15 cellular contexts compared by ENCODE assay signal in genomic region chr3:79874646-79875045, GRCh38.
DNase-seq lines count a peak whose midpoint lies in the region; TF ChIP-seq lines count a peak whose summit lies in the region.
"Had no signal": no experiment of that assay in that cellular context is flagged by ENCODE, and none has a peak within 500 bp of the region (broad histone marks: within the 10 kb centered on the region; RNA-seq: fewer than 3 reads in every experiment).

No MANE protein-coding gene starts in this region.

- H3K4me1 ChIP-seq in A673 (ENCODE audit: insufficient read depth, low read length, poor library complexity, severe bottlenecking) = no peaks in the 10 kb centered on the region
- H3K4me1 ChIP-seq: BLaER1 treated with 17β-estradiol and CSF1 and Interleukin-3, amounts not matched to agents 10 nM and 100 nM; Caco-2 had no signal

- H3K27ac ChIP-seq in A673 (ENCODE audit: low read depth, low read length, poor library complexity, severe bottlenecking) = no peak overlapping the region
- H3K27ac ChIP-seq: BLaER1 treated with 17β-estradiol and CSF1 and Interleukin-3, amounts not matched to agents 10 nM and 100 nM; C4-2B had no signal

- H3K27me3 ChIP-seq in A673 (replicated peaks; ENCODE audit: insufficient read depth, low read depth, low read length, poor library complexity) = no peaks in the 10 kb centered on the region
- H3K27me3 ChIP-seq: BLaER1 treated with 17β-estradiol and CSF1 and Interleukin-3, amounts not matched to agents 10 nM and 100 nM had no signal

- no peak overlapping the region for H3K4me3 ChIP-seq in A673 (ENCODE audit: low read depth, low read length, poor library complexity, severe bottlenecking)
- H3K4me3 ChIP-seq: BLaER1 treated with 17β-estradiol and CSF1 and Interleukin-3, amounts not matched to agents 10 nM and 100 nM had no signal

- no peaks in the 10 kb centered on the region for H3K36me3 ChIP-seq in A673 (ENCODE audit: insufficient read depth, low read length, poor library complexity, severe bottlenecking)
- H3K36me3 ChIP-seq: BLaER1 treated with 17β-estradiol and CSF1 and Interleukin-3, amounts not matched to agents 10 nM and 100 nM had no signal

- H3K9me3 ChIP-seq in A673 (ENCODE audit: low read depth, low read length, poor library complexity, severe bottlenecking) = no peaks in the 10 kb centered on the region
- H3K9me3 ChIP-seq: Caco-2 had no signal

- DNase-seq in NCI-H226 (peak; percentile 45), iris pigment epithelial cell (ENCODE audit: low read depth) (peak; percentile 69), A673 (ENCODE audit: low spot score) (no peak), OCI-M1 (lab: John Stamatoyannopoulos, UW) (no peak)
- no peak for DNase-seq in stimulated activated CD4-positive, alpha-beta T cell treated with anti-CD3 and anti-CD28 coated beads, Interleukin-2, amount 100 ng/mL, for 48 hours
- DNase-seq: 8988T; AML-193; Caco-2; Calu3; CD4-positive, alpha-beta T cell; CD8-positive, alpha-beta T cell; DMS79 treated with DMSO at 0.1 percent for 48 hours; GF-D8 had no signal

- no peak for TF ChIP-seq CTCF in A673 (conservative IDR thresholded peaks at IDR 0.05; ENCODE audit: low read depth, low read length)

- intact Hi-C loops in A673 (cut with micrococcal nuclease; ENCODE audit: unreplicated experiment) = no loop called here

- CTCF ChIA-PET in A673 (lab: Charles Lee) = no interaction called here

- POLR2A ChIA-PET in A673 (lab: Charles Lee; ENCODE audit: low non-redundant PET) = no interaction called here

- no TSS peak for BruUV-seq in A673 (replicated peaks; lab: Mats Ljungman, UMichigan)

Comparison
In these comparisons a context has a peak if more than half of its experiments do, and no peak if none do; other contexts are left out.
1. DNase-seq: peak in NCI-H226 (single experiment) and iris pigment epithelial cell (single experiment); none in A673 (single experiment), stimulated activated CD4-positive, alpha-beta T cell treated with anti-CD3 and anti-CD28 coated beads, Interleukin-2, amount 100 ng/mL, for 48 hours (0 of 2) and OCI-M1 (single experiment).